In genomic region chr6:31915351-31915750, GRCh38 we compare ENCODE assay signal across 1 cellular context.
TF ChIP-seq lines count a peak whose summit lies in the region.

No MANE protein-coding gene starts in this region.

TF ChIP-seq in HEK293, 187 proteins besides CTCF, POLR2A, EP300 and RAD21:
- TF ChIP-seq KLF16 (tag by site-specific recombination; IDR thresholded peaks at IDR 0.05) (no peak), INSM2 (tag by site-specific recombination; IDR thresholded peaks at IDR 0.05) (no peak), ZNF692 (tag by site-specific recombination; IDR thresholded peaks at IDR 0.05) (no peak), RBAK (tag by site-specific recombination; IDR thresholded peaks at IDR 0.05) (peak; percentile 92), ZNF488 (tag by site-specific recombination; IDR thresholded peaks at IDR 0.05) (no peak), ZNF416 (tag by site-specific recombination; IDR thresholded peaks at IDR 0.05) (no peak), KLF9 (tag by site-specific recombination; IDR thresholded peaks at IDR 0.05; ENCODE audit: low read depth) (no peak), ZNF544 (tag by site-specific recombination; IDR thresholded peaks at IDR 0.05) (no peak), ZNF560 (tag by site-specific recombination; IDR thresholded peaks at IDR 0.05; ENCODE audit: borderline replicate concordance) (no peak), ZNF211 (tag by site-specific recombination; IDR thresholded peaks at IDR 0.05; ENCODE audit: low read depth) (no peak), ZNF398 (tag by site-specific recombination; IDR thresholded peaks at IDR 0.05) (no peak), TRIM28 (IDR thresholded peaks at IDR 0.05; ENCODE audit: borderline replicate concordance, low read length) (peak; percentile 82; the same call in 1 of the 2 replicates), ZNF510 (tag by site-specific recombination; IDR thresholded peaks at IDR 0.05; ENCODE audit: insufficient replicate concordance) (no peak)
